Comparison of ENCODE assay signal across 23 cellular contexts in genomic region chr2:116877274-116877673, GRCh38.
"Had no signal": no experiment of that assay in that cellular context is flagged by ENCODE, and none has a peak within 500 bp of the region (broad histone marks: within the 10 kb centered on the region; RNA-seq: fewer than 3 reads in every experiment).

No MANE protein-coding gene starts in this region.

- H3K4me3 ChIP-seq: colonic mucosa, esophagus squamous epithelium, gastrocnemius medialis, heart right ventricle, left ventricle myocardium inferior, lower lobe of right lung had no signal

- H3K4me1 ChIP-seq: colonic mucosa, esophagus squamous epithelium, gastrocnemius medialis, heart right ventricle, left ventricle myocardium inferior, lower lobe of right lung had no signal

- DNase-seq: cortex of kidney; effector CD8-positive, alpha-beta T cell; effector memory CD8-positive, alpha-beta T cell; endodermal cell; erythroblast; esophagus squamous epithelium; foreskin fibroblast; foreskin melanocyte; gastrocnemius medialis; glutamatergic neuron; head of caudate nucleus; heart right ventricle; hypothalamus; immature natural killer cell; islet precursor cell; left cardiac atrium; left ventricle myocardium inferior; lower lobe of right lung; mesenchymal stem cell had no signal

- H3K27ac ChIP-seq: colonic mucosa, epithelial cell of prostate, esophagus squamous epithelium, gastrocnemius medialis, heart right ventricle, left ventricle myocardium inferior, lower lobe of right lung had no signal

- ATAC-seq: effector memory CD8-positive, alpha-beta T cell; esophagus mucosa; gastrocnemius medialis; heart right ventricle; left cardiac atrium; left lobe of liver; lower lobe of right lung had no signal

- H3K36me3 ChIP-seq: colonic mucosa, esophagus squamous epithelium, gastrocnemius medialis, heart right ventricle, left ventricle myocardium inferior, lower lobe of right lung had no signal

- H3K27me3 ChIP-seq: colonic mucosa, esophagus squamous epithelium, gastrocnemius medialis, heart right ventricle had no signal

- H3K9me3 ChIP-seq: colonic mucosa, gastrocnemius medialis, lower lobe of right lung had no signal
